In the genomic region with DNA sequence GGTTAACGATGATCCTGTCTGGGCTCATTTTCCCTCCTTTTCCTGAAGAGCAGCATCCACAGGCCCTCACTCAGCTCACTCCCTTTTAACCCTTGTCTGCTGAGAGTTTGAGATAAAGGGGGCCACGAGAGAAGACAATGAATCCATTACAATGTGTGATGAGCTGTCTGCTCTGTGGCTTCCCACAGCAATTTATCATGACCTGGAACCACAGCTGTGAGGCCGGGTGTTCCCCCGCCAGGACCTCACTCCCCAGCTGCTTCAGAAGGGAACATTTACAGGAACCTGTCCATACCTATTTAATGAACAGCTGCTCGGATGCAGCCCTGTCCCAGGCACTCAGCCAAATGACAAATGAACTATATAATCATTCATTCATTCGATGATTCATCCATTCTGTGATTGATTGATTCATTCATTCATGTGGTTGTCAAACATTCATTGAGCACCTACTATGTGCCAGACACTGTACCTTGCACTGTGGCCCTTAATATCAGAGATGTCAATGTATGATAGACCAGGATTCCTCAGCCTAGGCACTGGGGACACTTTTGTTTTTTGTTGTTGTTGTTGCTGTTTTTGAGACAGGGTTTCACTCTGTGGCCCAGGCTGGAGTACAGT, we compare ENCODE assay signal across 28 cellular contexts. TPM values are rescaled to one million over a fixed set of nuclear protein-coding genes. Genes with fewer than 3 reads are reported as not detected.
DNase-seq lines count a peak whose midpoint lies in the region; ATAC-seq, FAIRE-seq and TF ChIP-seq lines count a peak whose summit lies in the region.
"Had no signal": no experiment of that assay in that cellular context is flagged by ENCODE, and none has a peak within 500 bp of the region (broad histone marks: within the 10 kb centered on the region; RNA-seq: fewer than 3 reads in every experiment).

No MANE protein-coding gene starts in this region.

- no peak for TF ChIP-seq EP300 in sigmoid colon (IDR thresholded peaks at IDR 0.05)

- H3K9me3 ChIP-seq in astrocyte (ENCODE audit: insufficient read depth, low read depth, low read length), result no peaks in the 10 kb centered on the region
- H3K9me3 ChIP-seq in sigmoid colon, result no peaks in the 10 kb centered on the region
- H3K9me3 ChIP-seq in Caco-2, result no peaks in the 10 kb centered on the region
- H3K9me3 ChIP-seq: adrenal gland, tibial artery had no signal

- CTCF ChIA-PET in Caco-2 (lab: Charles Lee), result no interaction called here

- no peak for FAIRE-seq in astrocyte (lab: Jason Lieb, UNC)
- FAIRE-seq: A204.1, G401.6, kidney had no signal

- H3K27me3 ChIP-seq in astrocyte (ENCODE audit: insufficient read depth, low read length), result peaks cover 4% of the 10 kb centered on the region
- H3K27me3 ChIP-seq in sigmoid colon, result no peaks in the 10 kb centered on the region
- no peaks in the 10 kb centered on the region for H3K27me3 ChIP-seq in Caco-2 (replicated peaks; ENCODE audit: control insufficient read depth, insufficient read depth, low read length)
- H3K27me3 ChIP-seq: adrenal gland had no signal

- H3K27me3 Mint-ChIP-seq in astrocyte (ENCODE audit: low read depth, unreplicated experiment) (peaks cover 19% of the 10 kb centered on the region), Caco-2 (ENCODE audit: insufficient read depth, unreplicated experiment) (no peaks in the 10 kb centered on the region)
- H3K27me3 Mint-ChIP-seq: activated T-cell treated with anti-CD3 and anti-CD28 coated beads, Interleukin-2, amount 50 U/mL, for 24 hours; natural killer cell treated with Interleukin-12 subunit alpha and Interleukin-12 subunit beta and Interleukin-15 and Interleukin-18, amount 100 ng/mL, for 72 hours had no signal

- H3K36me3 ChIP-seq in astrocyte (ENCODE audit: insufficient read depth, low read length) (no peaks in the 10 kb centered on the region), sigmoid colon (no peaks in the 10 kb centered on the region), Caco-2 (ENCODE audit: control insufficient read depth, insufficient read depth, low read length) (no peaks in the 10 kb centered on the region)
- H3K36me3 ChIP-seq: adrenal gland, tibial artery had no signal

- POLR2A ChIA-PET in Caco-2 (lab: Charles Lee), result interaction anchor here (0.5 kb wide), 1 partner anchor 66 kb away, joined by 9 read pairs; no protein-coding TSS in a partner anchor

- H3K9ac ChIP-seq in astrocyte (ENCODE audit: low read length), result no peak overlapping the region

- H3K9me3 Mint-ChIP-seq in astrocyte (ENCODE audit: unreplicated experiment), result no peaks in the 10 kb centered on the region
- no peaks in the 10 kb centered on the region for H3K9me3 Mint-ChIP-seq in Caco-2 (ENCODE audit: unreplicated experiment)
- H3K9me3 Mint-ChIP-seq: activated CD4-positive, alpha-beta T cell treated with anti-CD3 and anti-CD28 coated beads, Interleukin-2, amount 10 ng/mL, durations not matched to agents 24 days and 14 days; activated T-cell treated with anti-CD3 and anti-CD28 coated beads, Interleukin-2, amount 50 U/mL, for 24 hours; CD4-positive, CD25-positive, alpha-beta regulatory T cell; natural killer cell treated with Interleukin-12 subunit alpha and Interleukin-12 subunit beta and Interleukin-15 and Interleukin-18, amount 100 ng/mL, for 72 hours; T-helper 2 cell treated with Interferon-gamma antibody and Interleukin-4, amounts not matched to agents 5 μg/mL and 100 μg/mL, for 36 hours had no signal

- no peak overlapping the region for H3K4me2 ChIP-seq in astrocyte (ENCODE audit: low read length)

- intact Hi-C loops in sigmoid colon (cut with DNase I), result loop anchor here (5.0 kb wide), 1 partner anchor 532 kb away; the partner anchor contains the start of gene POP5
- intact Hi-C loops in Caco-2 (cut with micrococcal nuclease; ENCODE audit: unreplicated experiment), result loop anchor here (5.0 kb wide), 3 partner anchors 107 to 532 kb away; partner anchors contain the start of gene POP5

- BruUV-seq in Caco-2 (replicated peaks; lab: Mats Ljungman, UMichigan), result no TSS peak

- H3K4me1 Mint-ChIP-seq in astrocyte (ENCODE audit: low read depth, unreplicated experiment) (no peaks in the 10 kb centered on the region), Caco-2 (ENCODE audit: low read depth, unreplicated experiment) (no peaks in the 10 kb centered on the region)
- H3K4me1 Mint-ChIP-seq: brain had no signal

- no peak overlapping the region for H3K4me3 ChIP-seq in astrocyte (ENCODE audit: insufficient read depth, low read depth, low read length)
- H3K4me3 ChIP-seq in sigmoid colon, result no peak overlapping the region
- H3K4me3 ChIP-seq in Caco-2 (ENCODE audit: low read depth, low read length), result no peak overlapping the region
- H3K4me3 ChIP-seq: adrenal gland, skin epidermis, tibial artery had no signal

- no peak for ATAC-seq in HG03378 (IDR thresholded peaks at IDR 0.05; ENCODE audit: unreplicated experiment)
- ATAC-seq: natural killer cell treated with Interleukin-12 subunit alpha and Interleukin-12 subunit beta and Interleukin-15 and Interleukin-18, amount 100 ng/mL, for 72 hours; SK-N-SH treated with all-trans-retinoic acid at 6 μM for 48 hours had no signal

- H3K27ac Mint-ChIP-seq in astrocyte (ENCODE audit: unreplicated experiment), result no peak overlapping the region
- H3K27ac Mint-ChIP-seq in Caco-2 (ENCODE audit: unreplicated experiment), result no peak overlapping the region
- H3K27ac Mint-ChIP-seq: activated CD4-positive, alpha-beta T cell treated with anti-CD3 and anti-CD28 coated beads, Interleukin-2, amount 10 ng/mL, durations not matched to agents 24 days and 14 days; activated T-cell treated with anti-CD3 and anti-CD28 coated beads, Interleukin-2, amount 50 U/mL, for 24 hours; brain; CD4-positive, CD25-positive, alpha-beta regulatory T cell; T-helper 2 cell treated with Interferon-gamma antibody and Interleukin-4, amounts not matched to agents 5 μg/mL and 100 μg/mL, for 36 hours had no signal

- no peak overlapping the region for H2AFZ ChIP-seq in astrocyte (ENCODE audit: low read depth, low read length)

- DNase-seq in NCI-H2171 treated with DMSO at 0.1 percent for 48 hours (lab: John Stamatoyannopoulos, UW) (peak; percentile 45), NCI-H2171 (lab: John Stamatoyannopoulos, UW) (no peak), LHCN-M2 (ENCODE audit: low read depth) (peak; percentile 84), astrocyte (ENCODE audit: low read depth) (peak; percentile 23), sigmoid colon (peak; percentile 6), Caco-2 (no peak), HK-2 (ENCODE audit: unreplicated experiment) (no peak)
- DNase-seq: activated CD4-positive, alpha-beta T cell treated with anti-CD3 and anti-CD28 coated beads, Interleukin-2, amount 10 ng/mL, durations not matched to agents 24 days and 14 days; activated T-cell treated with anti-CD3 and anti-CD28 coated beads, Interleukin-2, amount 50 U/mL, for 24 hours; adrenal gland; CD4-positive, CD25-positive, alpha-beta regulatory T cell; glutamatergic neuron; HCEC 1CT; kidney; midbrain; NCI-H1436 treated with DMSO at 0.1 percent for 48 hours; NCI-H524 treated with DMSO at 0.1 percent for 48 hours; tibial artery had no signal

- H3K4me1 ChIP-seq in astrocyte (ENCODE audit: insufficient read depth, low read length) (no peaks in the 10 kb centered on the region), sigmoid colon (no peaks in the 10 kb centered on the region), Caco-2 (peaks cover 12% of the 10 kb centered on the region; the same call in 1 of the 2 replicates)
- H3K4me1 ChIP-seq: tibial artery had no signal

- H3K27ac ChIP-seq in astrocyte (ENCODE audit: low read depth, low read length) (no peak overlapping the region), sigmoid colon (no peak overlapping the region)
- H3K27ac ChIP-seq: adrenal gland, epithelial cell of prostate, skin epidermis, tibial artery, VCaP had no signal

- TF ChIP-seq CTCF in astrocyte (IDR thresholded peaks at IDR 0.05; ENCODE audit: insufficient read depth, low read depth, low read length) (no peak), sigmoid colon (IDR thresholded peaks at IDR 0.05) (no peak), Caco-2 (IDR thresholded peaks at IDR 0.05; ENCODE audit: insufficient read depth in 1 of 2, low read depth in 1 of 2, low read length in 1 of 2, severe bottlenecking in 1 of 2, unreplicated experiment in 1 of 2) (no peak)

- no peaks in the 10 kb centered on the region for H4K20me1 ChIP-seq in astrocyte (ENCODE audit: insufficient read depth, low read length)

- no peak for TF ChIP-seq POLR2A in sigmoid colon (IDR thresholded peaks at IDR 0.05)

- WGBS in sigmoid colon, 2 donors, result 30 to 46% methylated on average over 6 of the region's 6 CpGs

- no peaks in the 10 kb centered on the region for H3K79me2 ChIP-seq in astrocyte (ENCODE audit: insufficient read depth, low read length)

- H3K36me3 Mint-ChIP-seq in astrocyte (ENCODE audit: low read depth, unreplicated experiment) (no peaks in the 10 kb centered on the region), Caco-2 (ENCODE audit: insufficient read depth, unreplicated experiment) (no peaks in the 10 kb centered on the region)
- H3K36me3 Mint-ChIP-seq: brain; CD4-positive, CD25-positive, alpha-beta regulatory T cell; natural killer cell treated with Interleukin-12 subunit alpha and Interleukin-12 subunit beta and Interleukin-15 and Interleukin-18, amount 100 ng/mL, for 72 hours had no signal

- H3K4me3 Mint-ChIP-seq in astrocyte (ENCODE audit: unreplicated experiment) (no peak overlapping the region), Caco-2 (ENCODE audit: unreplicated experiment) (no peak overlapping the region)
- H3K4me3 Mint-ChIP-seq: activated CD4-positive, alpha-beta T cell treated with anti-CD3 and anti-CD28 coated beads, Interleukin-2, amount 10 ng/mL, durations not matched to agents 24 days and 14 days; activated T-cell treated with anti-CD3 and anti-CD28 coated beads, Interleukin-2, amount 50 U/mL, for 24 hours; brain; CD4-positive, CD25-positive, alpha-beta regulatory T cell; natural killer cell treated with Interleukin-12 subunit alpha and Interleukin-12 subunit beta and Interleukin-15 and Interleukin-18, amount 100 ng/mL, for 72 hours; T-helper 2 cell treated with Interferon-gamma antibody and Interleukin-4, amounts not matched to agents 5 μg/mL and 100 μg/mL, for 36 hours had no signal

RNA-seq across cellular contexts. Expression of gene P2RX7, which starts 18.5 kb away (rescaled TPM):
- total RNA-seq in LHCN-M2 (2014; rRNA removed) (0.11 and 0.32 TPM in 2 replicates), astrocyte (0.07 TPM in 1 of 2 replicates, not detected in the other), sigmoid colon (1 to 10 TPM; 3.9 to 8.0 (median 5.0) TPM), Caco-2 (2022) (not detected in 2 replicates)
- 0.07 TPM for polyA plus RNA-seq in LHCN-M2 (2012)
- 1 to 10 TPM in 2 of 3 donors, under 1 TPM in 1; 0.60 to 1.9 (median 1.4) TPM for polyA plus RNA-seq in sigmoid colon

Comparison
In these comparisons a context has a peak if more than half of its experiments do, and no peak if none do; other contexts are left out.
1. DNase-seq: peak in NCI-H2171 treated with DMSO at 0.1 percent for 48 hours (single experiment), LHCN-M2 (single experiment), astrocyte (single experiment) and sigmoid colon (single experiment); none in NCI-H2171 (single experiment), Caco-2 (0 of 2) and HK-2 (single experiment).